ENCODE assay signal across 9 cellular contexts in genomic region chr3:60010778-60011177, GRCh38.
A peak's percentile ranks its signal among the peaks of the same experiment; 100 is the strongest.
DNase-seq lines count a peak whose midpoint lies in the region; ATAC-seq, FAIRE-seq and TF ChIP-seq lines count a peak whose summit lies in the region.
"Had no signal": no experiment of that assay in that cellular context is flagged by ENCODE, and none has a peak within 500 bp of the region (broad histone marks: within the 10 kb centered on the region; RNA-seq: fewer than 3 reads in every experiment).

No MANE protein-coding gene starts in this region.

- H3K9ac ChIP-seq in OCI-LY1 (ENCODE audit: low read length) (no peak overlapping the region), GM12878 (ENCODE audit: control insufficient read depth, insufficient read depth, low read length) (no peak overlapping the region)

- FAIRE-seq in GM12878 (lab: Jason Lieb, UNC) = peak; percentile 56
- FAIRE-seq: G401.6 had no signal

- H2AFZ ChIP-seq in OCI-LY1 (ENCODE audit: low read length) (no peak overlapping the region), GM12878 (ENCODE audit: control insufficient read depth, low read depth, low read length) (no peak overlapping the region), PC-9 (no peak overlapping the region)

- TF ChIP-seq EP300 in GM12878 (IDR thresholded peaks at IDR 0.05; ENCODE audit: borderline replicate concordance in 1 of 2, control insufficient read depth in 1 of 2, low read depth in 2 of 2, low read length in 2 of 2) = no peak

- peak; percentile 65 for DNase-seq in GM12878 (ENCODE audit: low read depth, low spot score)
- no peak for DNase-seq in PC-9
- DNase-seq in D341Med (ENCODE audit: low spot score) = no peak
- no peak for DNase-seq in psoas muscle
- DNase-seq in erythroblast (lab: John Stamatoyannopoulos, UW) = no peak

- peak overlapping the region; percentile 37 for H3K4me2 ChIP-seq in DOHH2 (ENCODE audit: low read length)
- H3K4me2 ChIP-seq in OCI-LY1 (ENCODE audit: low read length) = peak overlapping the region; percentile 16; the same call in 1 of the 2 replicates
- H3K4me2 ChIP-seq in GM12878 (ENCODE audit: control insufficient read depth, insufficient read depth) = peak overlapping the region; percentile 28; the same call in 1 of the 2 replicates
- no peak overlapping the region for H3K4me2 ChIP-seq in PC-9

- H4K20me1 ChIP-seq in DOHH2 (ENCODE audit: control insufficient read depth, insufficient read depth, low read depth, low read length) (no peaks in the 10 kb centered on the region), OCI-LY1 (ENCODE audit: insufficient read depth, low read length) (no peaks in the 10 kb centered on the region), GM12878 (ENCODE audit: control insufficient read depth, insufficient read depth) (no peaks in the 10 kb centered on the region), PC-9 (ENCODE audit: insufficient read depth) (no peaks in the 10 kb centered on the region)

- TF ChIP-seq RAD21 in GM12878 (IDR thresholded peaks at IDR 0.05; ENCODE audit: insufficient read depth, low read depth, low read length) = no peak

- ATAC-seq in GM21825 (IDR thresholded peaks at IDR 0.05; ENCODE audit: unreplicated experiment) (peak; percentile 76), GM12878 (peak; percentile 99), psoas muscle (no peak)

- POLR2A ChIA-PET in GM12878 (lab: Charles Lee) (no interaction called here), PC-9 (lab: Charles Lee; ENCODE audit: unreplicated experiment) (no interaction called here)

- TF ChIP-seq CTCF in DOHH2 (IDR thresholded peaks at IDR 0.05; ENCODE audit: low read depth, low read length, poor library complexity, severe bottlenecking) = no peak
- no peak for TF ChIP-seq CTCF in OCI-LY1 (IDR thresholded peaks at IDR 0.05; ENCODE audit: low read length)
- no peak for TF ChIP-seq CTCF in GM12878 (IDR thresholded peaks at IDR 0.05 in 2 of 3, conservative IDR thresholded peaks at IDR 0.05 in 1 of 3; ENCODE audit: control insufficient read depth in 2 of 3, extremely low read depth in 1 of 3, insufficient read depth in 1 of 3, low read depth in 3 of 3, low read length in 3 of 3)
- TF ChIP-seq CTCF in PC-9 (conservative IDR thresholded peaks at IDR 0.05) = no peak
- TF ChIP-seq CTCF in psoas muscle (IDR thresholded peaks at IDR 0.05) = no peak

- WGBS in GM12878 (ENCODE audit: insufficient coverage, insufficient replicate concordance, low lambda C conversion rate, missing lambda C conversion rate) = 2% methylated on average over 4 of the region's 4 CpGs
- WGBS in psoas muscle, 3 donors = 62 to 71% (median 68%) methylated on average over 4 of the region's 4 CpGs

- H3K9me2 ChIP-seq in DOHH2 (replicated peaks; ENCODE audit: control insufficient read depth, low read length) (no peaks in the 10 kb centered on the region), OCI-LY1 (ENCODE audit: low read depth, low read length) (no peaks in the 10 kb centered on the region), PC-9 (ENCODE audit: insufficient read depth) (no peaks in the 10 kb centered on the region)

- SMC1A ChIA-PET in GM12878 (lab: Charles Lee; ENCODE audit: uncharacterized antibody, unreplicated experiment) = interaction anchor here (0.6 to 1.4 kb wide), 5 partner anchors 15 to 422 kb away, joined by 3 to 6 read pairs (median 4); no protein-coding TSS in a partner anchor

- H3K36me3 ChIP-seq in DOHH2 (ENCODE audit: control insufficient read depth, low read length) (no peaks in the 10 kb centered on the region), OCI-LY1 (ENCODE audit: insufficient read depth, low read length) (no peaks in the 10 kb centered on the region), GM12878 (ENCODE audit: control insufficient read depth in 2 of 2, insufficient read depth in 2 of 2, low read length in 1 of 2) (no peaks in the 10 kb centered on the region), PC-9 (ENCODE audit: low read depth) (no peaks in the 10 kb centered on the region), psoas muscle (ENCODE audit: insufficient read depth in 1 of 2, low read depth in 1 of 2) (no peaks in the 10 kb centered on the region)

- H3K27ac ChIP-seq in DOHH2 (ENCODE audit: low read depth, low read length) (no peak overlapping the region), OCI-LY1 (ENCODE audit: low read depth, low read length, poor library complexity, severe bottlenecking) (no peak overlapping the region), GM12878 (ENCODE audit: control insufficient read depth, insufficient read depth) (no peak overlapping the region), PC-9 (no peak overlapping the region), psoas muscle (no peak overlapping the region)

- intact Hi-C loops in GM12878 (cut with micrococcal nuclease; ENCODE audit: unreplicated experiment) = loop anchor here (10.0 kb wide), 1 partner anchor 426 kb away; no protein-coding TSS in a partner anchor
- intact Hi-C loops in PC-9 (cut with micrococcal nuclease; ENCODE audit: unreplicated experiment) = no loop called here
- intact Hi-C loops in psoas muscle (cut with DNase I) = no loop called here

- in situ Hi-C loops in GM12878 (cut with MboI) = no loop called here

- CTCF ChIA-PET in GM12878 (lab: Yijun Ruan, JAX) = interaction anchor here (1.3 to 1.5 kb wide), 2 partner anchors 15 to 1186 kb away, joined by 3 read pairs; no protein-coding TSS in a partner anchor
- CTCF ChIA-PET in PC-9 (lab: Charles Lee) = no interaction called here

- H3K79me2 ChIP-seq in DOHH2 (ENCODE audit: control insufficient read depth, low read length) (no peaks in the 10 kb centered on the region), OCI-LY1 (ENCODE audit: insufficient read depth, low read length) (no peaks in the 10 kb centered on the region), GM12878 (ENCODE audit: control insufficient read depth, insufficient read depth, low read length) (no peaks in the 10 kb centered on the region), PC-9 (ENCODE audit: low read depth) (no peaks in the 10 kb centered on the region)

- no peaks in the 10 kb centered on the region for H3K9me3 ChIP-seq in DOHH2 (ENCODE audit: control insufficient read depth, insufficient read depth, low read length)
- H3K9me3 ChIP-seq in OCI-LY1 (ENCODE audit: low read length) = no peaks in the 10 kb centered on the region
- H3K9me3 ChIP-seq in GM12878 (replicated peaks; ENCODE audit: control insufficient read depth, insufficient read depth, low read length) = no peaks in the 10 kb centered on the region; the same call in 2 of the 3 replicates
- H3K9me3 ChIP-seq in PC-9 (ENCODE audit: insufficient read depth, low read depth) = no peaks in the 10 kb centered on the region; the same call in 1 of the 2 replicates
- H3K9me3 ChIP-seq in psoas muscle = no peaks in the 10 kb centered on the region

- H3K27me3 ChIP-seq in DOHH2 (ENCODE audit: control insufficient read depth, low read length) (no peaks in the 10 kb centered on the region), OCI-LY1 (ENCODE audit: insufficient read depth, low read length) (no peaks in the 10 kb centered on the region), GM12878 (replicated peaks in 1 of 2; ENCODE audit: control insufficient read depth in 2 of 2, insufficient read depth in 2 of 2, low read length in 1 of 2) (no peaks in the 10 kb centered on the region), PC-9 (ENCODE audit: insufficient read depth, low read depth) (no peaks in the 10 kb centered on the region), psoas muscle (ENCODE audit: insufficient read depth in 3 of 3, low read length in 2 of 3) (no peaks in the 10 kb centered on the region)

- H3K4me1 ChIP-seq in DOHH2 (ENCODE audit: control insufficient read depth, low read length) = peaks cover 13% of the 10 kb centered on the region
- H3K4me1 ChIP-seq in OCI-LY1 (ENCODE audit: insufficient read depth, low read length, severe bottlenecking) = peaks cover 9% of the 10 kb centered on the region
- H3K4me1 ChIP-seq in GM12878 (ENCODE audit: control insufficient read depth, insufficient read depth, low read length) = no peaks in the 10 kb centered on the region
- H3K4me1 ChIP-seq in PC-9 (replicated peaks; ENCODE audit: insufficient read depth) = no peaks in the 10 kb centered on the region
- H3K4me1 ChIP-seq in psoas muscle = no peaks in the 10 kb centered on the region

- H3K4me3 ChIP-seq in DOHH2 (ENCODE audit: low read length) (no peak overlapping the region; the same call in 1 of the 2 replicates), OCI-LY1 (ENCODE audit: low read depth, low read length, poor library complexity, severe bottlenecking) (no peak overlapping the region), GM12878 (no peak overlapping the region), PC-9 (no peak overlapping the region), psoas muscle (no peak overlapping the region)

- H3F3A ChIP-seq in DOHH2 (ENCODE audit: control insufficient read depth, insufficient read depth) (no peaks in the 10 kb centered on the region), OCI-LY1 (ENCODE audit: insufficient read depth, low read length) (no peaks in the 10 kb centered on the region), PC-9 (ENCODE audit: insufficient read depth, low read depth) (no peaks in the 10 kb centered on the region)

- BruUV-seq in GM12878 (replicated peaks; lab: Mats Ljungman, UMichigan) (no TSS peak), PC-9 (replicated peaks; lab: Mats Ljungman, UMichigan) (no TSS peak)

- TF ChIP-seq POLR2A in GM12878 (IDR thresholded peaks at IDR 0.05; ENCODE audit: low read depth, low read length) (no peak), erythroblast (IDR thresholded peaks at IDR 0.05; ENCODE audit: low read length) (no peak)

- RAD21 ChIA-PET in GM12878 (lab: Charles Lee; ENCODE audit: unreplicated experiment) = no interaction called here

TF ChIP-seq in GM12878, 131 proteins besides CTCF, POLR2A, EP300 and RAD21 (continues in another document):
- TF ChIP-seq MYB (IDR thresholded peaks at IDR 0.05; ENCODE audit: borderline replicate concordance, low read depth, low read length) (no peak), SP1 (IDR thresholded peaks at IDR 0.05; ENCODE audit: low read depth, low read length) (no peak), IKZF2 (IDR thresholded peaks at IDR 0.05) (peak in 1 of 2 experiments; percentile 19; a peak in 2 of 4 replicates)
- TF ChIP-seq, protein P1, sequence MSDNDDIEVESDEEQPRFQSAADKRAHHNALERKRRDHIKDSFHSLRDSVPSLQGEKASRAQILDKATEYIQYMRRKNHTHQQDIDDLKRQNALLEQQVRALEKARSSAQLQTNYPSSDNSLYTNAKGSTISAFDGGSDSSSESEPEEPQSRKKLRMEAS (IDR thresholded peaks at IDR 0.05; ENCODE audit: low read depth, low read length) = no peak

Comparison
In these comparisons a context has a peak if more than half of its experiments do, and no peak if none do; other contexts are left out.
1. ATAC-seq: peak in GM21825 (single experiment) and GM12878 (single experiment); none in psoas muscle (0 of 4).